Comparison of ENCODE assay signal across 8 cellular contexts in genomic region chr3:40456279-40456939, GRCh38. TPM values are rescaled to one million over a fixed set of nuclear protein-coding genes. Genes with fewer than 3 reads are reported as not detected.
DNase-seq lines count a peak whose midpoint lies in the region; ATAC-seq and TF ChIP-seq lines count a peak whose summit lies in the region.

No MANE protein-coding gene starts in this region.

- no peak for ATAC-seq in Right ventricle myocardium inferior
- no peak for ATAC-seq in upper lobe of right lung

- 86% methylated on average over 26 of the region's 29 CpGs for WGBS in mesenchymal stem cell

- H3K27ac ChIP-seq in cardiac muscle cell (peak overlapping the region; percentile 89), breast epithelium (peak overlapping the region; percentile 93 to 95), mesenchymal stem cell (ENCODE audit: low read length, poor library complexity, severe bottlenecking) (peak overlapping the region; percentile 92), upper lobe of right lung (peak overlapping the region; percentile 94)

- H3K27me3 ChIP-seq in cardiac muscle cell: no peaks in the 10 kb centered on the region
- no peaks in the 10 kb centered on the region for H3K27me3 ChIP-seq in breast epithelium
- no peaks in the 10 kb centered on the region for H3K27me3 ChIP-seq in mesenchymal stem cell (ENCODE audit: control insufficient read depth in 1 of 2, insufficient read depth in 1 of 2, low read length in 2 of 2)
- no peaks in the 10 kb centered on the region for H3K27me3 ChIP-seq in upper lobe of right lung

- intact Hi-C loops in Right ventricle myocardium inferior (cut with DNase I) (loop anchor here (2.0 kb wide), 2 partner anchors 20 to 130 kb away; partner anchors contain the start of gene ZNF619), breast epithelium (cut with DNase I; ENCODE audit: low total_unique reads) (no loop called here), upper lobe of right lung (cut with DNase I) (no loop called here)

- H2AK5ac ChIP-seq in mesenchymal stem cell (ENCODE audit: low read length, severe bottlenecking): peak overlapping the region; percentile 84

- no peak for TF ChIP-seq POLR2A in breast epithelium (IDR thresholded peaks at IDR 0.05)

- H3K4ac ChIP-seq in mesenchymal stem cell (ENCODE audit: low read depth in 1 of 2, low read length in 2 of 2): no peak overlapping the region

- no peak overlapping the region for H3K23ac ChIP-seq in mesenchymal stem cell (ENCODE audit: low read length in 2 of 2)

- no peak overlapping the region for H3K18ac ChIP-seq in mesenchymal stem cell (ENCODE audit: low read depth in 1 of 2, low read length in 2 of 2)

- no peak overlapping the region for H2BK15ac ChIP-seq in mesenchymal stem cell (ENCODE audit: low read depth, poor library complexity, severe bottlenecking)

- H3K79me1 ChIP-seq in mesenchymal stem cell (replicated peaks; ENCODE audit: low read length, poor library complexity, severe bottlenecking): peaks cover 16% of the 10 kb centered on the region

- peak overlapping the region; percentile 81 for H4K8ac ChIP-seq in mesenchymal stem cell (ENCODE audit: low read length)

- H4K91ac ChIP-seq in mesenchymal stem cell (ENCODE audit: low read length): peak overlapping the region; percentile 36

- H3K4me1 ChIP-seq in cardiac muscle cell (ENCODE audit: low read depth) (peaks cover 4% of the 10 kb centered on the region), breast epithelium (peaks cover 2 to 11% of the 10 kb centered on the region in 2 donors), mesenchymal stem cell (ENCODE audit: control insufficient read depth, insufficient read depth, low read depth, low read length) (peaks cover 14% of the 10 kb centered on the region), upper lobe of right lung (peaks cover 28% of the 10 kb centered on the region)

- DNase-seq in cardiac muscle cell (ENCODE audit: low read depth in 1 of 2, low spot score in 1 of 2) (peak in 1 of 2 donors; percentile 9), Right ventricle myocardium inferior (ENCODE audit: missing footprints) (no peak), breast epithelium (ENCODE audit: low spot score in 2 of 2) (no peak), mesenchymal stem cell (no peak), upper lobe of right lung (no peak), NOMO-1 treated with dmso at 0.1 percent for 144 hours (lab: John Stamatoyannopoulos, UW; ENCODE audit: unreplicated experiment) (no peak), AML-193 (lab: John Stamatoyannopoulos, UW) (no peak), HUDEP-2 (lab: John Stamatoyannopoulos, UW; ENCODE audit: unreplicated experiment in 76 of 76) (no peak)

- H2BK5ac ChIP-seq in mesenchymal stem cell (ENCODE audit: low read depth, low read length, poor library complexity, severe bottlenecking): no peak overlapping the region

- peak overlapping the region; percentile 67 for H3K4me3 ChIP-seq in cardiac muscle cell
- H3K4me3 ChIP-seq in breast epithelium: peak overlapping the region; percentile 89 to 97 (median 95)
- H3K4me3 ChIP-seq in mesenchymal stem cell (ENCODE audit: insufficient read depth in 1 of 2, low read depth in 1 of 2, low read length in 2 of 2): peak overlapping the region in 1 of 2 experiments; percentile 96
- peak overlapping the region; percentile 97 for H3K4me3 ChIP-seq in upper lobe of right lung

- H3K14ac ChIP-seq in mesenchymal stem cell (ENCODE audit: low read length in 2 of 2): no peak overlapping the region

- TF ChIP-seq CTCF in cardiac muscle cell (IDR thresholded peaks at IDR 0.05; ENCODE audit: low read depth, low read length) (no peak), breast epithelium (IDR thresholded peaks at IDR 0.05) (no peak), upper lobe of right lung (IDR thresholded peaks at IDR 0.05) (no peak)

- H2AFZ ChIP-seq in mesenchymal stem cell (ENCODE audit: low read depth, low read length): no peak overlapping the region

- H3K4me2 ChIP-seq in mesenchymal stem cell (ENCODE audit: low read length, poor library complexity, severe bottlenecking): peak overlapping the region; percentile 66

- H2BK12ac ChIP-seq in mesenchymal stem cell (ENCODE audit: low read length in 2 of 2): peak overlapping the region; percentile 63 to 64

- no peaks in the 10 kb centered on the region for H3K9me3 ChIP-seq in cardiac muscle cell (ENCODE audit: low read depth)
- no peaks in the 10 kb centered on the region for H3K9me3 ChIP-seq in breast epithelium
- no peaks in the 10 kb centered on the region for H3K9me3 ChIP-seq in mesenchymal stem cell (ENCODE audit: control insufficient read depth, low read length)
- H3K9me3 ChIP-seq in upper lobe of right lung: no peaks in the 10 kb centered on the region

- no peak overlapping the region for H2BK120ac ChIP-seq in mesenchymal stem cell (ENCODE audit: low read depth, low read length)

- H3K9ac ChIP-seq in mesenchymal stem cell (ENCODE audit: low read length): peak overlapping the region; percentile 98

- peaks cover 26% of the 10 kb centered on the region for H3K36me3 ChIP-seq in cardiac muscle cell
- no peaks in the 10 kb centered on the region for H3K36me3 ChIP-seq in breast epithelium
- peaks cover 19 to 39% of the 10 kb centered on the region in 2 experiments for H3K36me3 ChIP-seq in mesenchymal stem cell (ENCODE audit: control insufficient read depth in 1 of 2, insufficient read depth in 2 of 2, low read depth in 1 of 2, low read length in 2 of 2)
- peaks cover 36% of the 10 kb centered on the region for H3K36me3 ChIP-seq in upper lobe of right lung

RNA-seq across cellular contexts. Expression of gene RPL14, which starts 0.7 kb away (rescaled TPM):
- 427 and 486 TPM in 2 replicates for total RNA-seq in cardiac muscle cell
- 408 and 465 TPM in 2 replicates for polyA plus RNA-seq in cardiac muscle cell
- total RNA-seq in Right ventricle myocardium inferior: 1,077 TPM
- 100 to 1,000 TPM; 369 to 547 (median 461) TPM for total RNA-seq in breast epithelium
- 1,256 TPM for polyA plus RNA-seq in mesenchymal stem cell (2013, experiment 1 of 2)
- 1,256 TPM for polyA plus RNA-seq in mesenchymal stem cell (2013, experiment 2 of 2)
- total RNA-seq in upper lobe of right lung: 1,554 TPM

RNA-seq across cellular contexts. Expression of gene ZNF619, which starts 20.5 kb away (rescaled TPM):
- total RNA-seq in cardiac muscle cell: 0.15 and 1.5 TPM in 2 replicates
- polyA plus RNA-seq in cardiac muscle cell: 0.84 TPM in 1 of 2 replicates, not detected in the other
- 3.9 TPM for total RNA-seq in Right ventricle myocardium inferior
- total RNA-seq in breast epithelium: 1 to 10 TPM; 4.8 to 8.3 (median 6.2) TPM
- polyA plus RNA-seq in mesenchymal stem cell (2013, experiment 1 of 2): 2.0 TPM
- 2.3 TPM for polyA plus RNA-seq in mesenchymal stem cell (2013, experiment 2 of 2)
- total RNA-seq in upper lobe of right lung: 6.8 TPM

RNA-seq across cellular contexts. Expression of gene ZNF620, which starts 49.4 kb away (rescaled TPM):
- total RNA-seq in cardiac muscle cell (7.5 and 8.8 TPM in 2 replicates), Right ventricle myocardium inferior (1.6 TPM), breast epithelium (1 to 10 TPM in 2 of 3 donors, under 1 TPM in 1; 0.96 to 6.2 (median 4.1) TPM), upper lobe of right lung (7.0 TPM)
- polyA plus RNA-seq in cardiac muscle cell: 8.3 and 10.2 TPM in 2 replicates
- polyA plus RNA-seq in mesenchymal stem cell (2013, experiment 1 of 2): 0.46 TPM
- polyA plus RNA-seq in mesenchymal stem cell (2013, experiment 2 of 2): 0.44 TPM
